ENCODE assay signal across 8 cellular contexts in genomic region chr1:228108055-228108690, GRCh38. TPM values are rescaled to one million over a fixed set of nuclear protein-coding genes. Genes with fewer than 3 reads are reported as not detected.
DNase-seq lines count a peak whose midpoint lies in the region; FAIRE-seq and TF ChIP-seq lines count a peak whose summit lies in the region.

No MANE protein-coding gene starts in this region.

- POLR2A ChIA-PET in PC-9 (lab: Charles Lee; ENCODE audit: unreplicated experiment): no interaction called here

- TF ChIP-seq CTCF in DOHH2 (IDR thresholded peaks at IDR 0.05; ENCODE audit: low read depth, low read length, poor library complexity, severe bottlenecking) (no peak), PC-9 (conservative IDR thresholded peaks at IDR 0.05) (no peak), epithelial cell of proximal tubule (conservative IDR thresholded peaks at IDR 0.05; ENCODE audit: low read depth, low read length) (no peak), progenitor cell of endocrine pancreas (IDR thresholded peaks at IDR 0.05; ENCODE audit: unreplicated experiment) (no peak)

- no peak for FAIRE-seq in GM12891 (lab: Jason Lieb, UNC)

- H3K27me3 ChIP-seq in DOHH2 (ENCODE audit: control insufficient read depth, low read length): no peaks in the 10 kb centered on the region
- H3K27me3 ChIP-seq in PC-9 (ENCODE audit: insufficient read depth, low read depth): no peaks in the 10 kb centered on the region

- no peaks in the 10 kb centered on the region for H3K27me3 Mint-ChIP-seq in progenitor cell of endocrine pancreas

- CTCF ChIA-PET in PC-9 (lab: Charles Lee): no interaction called here

- H4K20me1 ChIP-seq in DOHH2 (ENCODE audit: control insufficient read depth, insufficient read depth, low read depth, low read length) (no peaks in the 10 kb centered on the region), PC-9 (ENCODE audit: insufficient read depth) (no peaks in the 10 kb centered on the region)

- H3F3A ChIP-seq in DOHH2 (ENCODE audit: control insufficient read depth, insufficient read depth) (peaks cover 5% of the 10 kb centered on the region; the same call in 1 of the 2 replicates), PC-9 (ENCODE audit: insufficient read depth, low read depth) (peaks cover 9% of the 10 kb centered on the region; the same call in 1 of the 2 replicates)

- H3K4me3 ChIP-seq in DOHH2 (ENCODE audit: low read length) (peak overlapping the region; percentile 96), PC-9 (peak overlapping the region; percentile 97), epithelial cell of proximal tubule (ENCODE audit: low read depth, low read length) (peak overlapping the region; percentile 100)

- H3K9me2 ChIP-seq in DOHH2 (replicated peaks; ENCODE audit: control insufficient read depth, low read length) (no peaks in the 10 kb centered on the region), PC-9 (ENCODE audit: insufficient read depth) (no peaks in the 10 kb centered on the region)

- no peaks in the 10 kb centered on the region for H3K9me3 Mint-ChIP-seq in progenitor cell of endocrine pancreas (ENCODE audit: low read depth)

- peaks cover 12% of the 10 kb centered on the region for H3K4me1 Mint-ChIP-seq in progenitor cell of endocrine pancreas (ENCODE audit: low read depth)

- intact Hi-C loops in PC-9 (cut with micrococcal nuclease; ENCODE audit: unreplicated experiment): no loop called here

- DNase-seq in PC-9 (no peak), epithelial cell of proximal tubule (ENCODE audit: low read depth) (no peak), progenitor cell of endocrine pancreas (ENCODE audit: low spot score, unreplicated experiment) (no peak), HT-29 (ENCODE audit: low spot score) (no peak), COLO829 (ENCODE audit: low spot score) (no peak), GM12891 (ENCODE audit: insufficient read length, low spot score) (no peak), NCI-H82 treated with DMSO at 0.1 percent for 48 hours (lab: John Stamatoyannopoulos, UW; ENCODE audit: unreplicated experiment) (no peak)

- BruUV-seq in PC-9 (replicated peaks; lab: Mats Ljungman, UMichigan): no TSS peak

- H2AFZ ChIP-seq in PC-9: peak overlapping the region; percentile 96; the same call in 1 of the 2 replicates

- H3K4me2 ChIP-seq in DOHH2 (ENCODE audit: low read length) (peak overlapping the region; percentile 85), PC-9 (peak overlapping the region; percentile 99)

- H3K4me3 Mint-ChIP-seq in progenitor cell of endocrine pancreas (ENCODE audit: low read depth): peak overlapping the region; percentile 93

- peak overlapping the region; percentile 98 for H3K27ac Mint-ChIP-seq in progenitor cell of endocrine pancreas

- no peak for TF ChIP-seq POLR2A in GM12891 (IDR thresholded peaks at IDR 0.05; ENCODE audit: low read depth, low read length)

- H3K9me3 ChIP-seq in DOHH2 (ENCODE audit: control insufficient read depth, insufficient read depth, low read length) (no peaks in the 10 kb centered on the region), PC-9 (ENCODE audit: insufficient read depth, low read depth) (no peaks in the 10 kb centered on the region)

- H3K36me3 ChIP-seq in DOHH2 (ENCODE audit: control insufficient read depth, low read length) (peaks cover 23% of the 10 kb centered on the region), PC-9 (ENCODE audit: low read depth) (0 out of 2 replicates have a peak, but pooled peaks cover 4% of the 10 kb centered on the region)

- peaks cover 3% of the 10 kb centered on the region for H3K36me3 Mint-ChIP-seq in progenitor cell of endocrine pancreas (ENCODE audit: insufficient read depth)

- H3K79me2 ChIP-seq in DOHH2 (ENCODE audit: control insufficient read depth, low read length) (peaks cover 26% of the 10 kb centered on the region), PC-9 (ENCODE audit: low read depth) (peaks cover 14% of the 10 kb centered on the region)

- H3K4me1 ChIP-seq in DOHH2 (ENCODE audit: control insufficient read depth, low read length) (peaks cover 30% of the 10 kb centered on the region), PC-9 (replicated peaks; ENCODE audit: insufficient read depth) (peaks cover 11% of the 10 kb centered on the region)

- H3K27ac ChIP-seq in DOHH2 (ENCODE audit: low read depth, low read length) (no peak overlapping the region), PC-9 (no peak overlapping the region)

TF ChIP-seq in GM12891, 5 proteins besides CTCF, POLR2A, EP300 and RAD21:
- TF ChIP-seq POU2F2 (IDR thresholded peaks at IDR 0.05; ENCODE audit: low read depth, low read length) (no peak), POLR2AphosphoS5 (IDR thresholded peaks at IDR 0.05; ENCODE audit: low read depth, low read length) (no peak)

RNA-seq across cellular contexts. Expression of gene MRPL55, which starts 0.9 kb away (rescaled TPM):
- total RNA-seq in PC-9 (2021) (81.0 and 84.4 TPM in 2 replicates), epithelial cell of proximal tubule (130 and 142 TPM in 2 replicates), progenitor cell of endocrine pancreas (50.3 and 52.3 TPM in 2 replicates)
- 158 and 201 TPM in 2 replicates for total RNA-seq in HT-29 (2014; rRNA removed; shearing (Covaris generic))
- polyA plus RNA-seq in GM12891 (2012; ENCODE audit: low read depth, missing spikeins): 46.6 TPM

RNA-seq across cellular contexts. Expression of gene C1orf35, which starts 5.0 kb away (rescaled TPM):
- total RNA-seq in PC-9 (2021): 26.4 and 37.6 TPM in 2 replicates
- 23.8 and 27.6 TPM in 2 replicates for total RNA-seq in epithelial cell of proximal tubule
- 20.2 and 22.4 TPM in 2 replicates for total RNA-seq in progenitor cell of endocrine pancreas
- total RNA-seq in HT-29 (2014; rRNA removed; shearing (Covaris generic)): 30.3 and 38.4 TPM in 2 replicates
- 12.0 TPM for polyA plus RNA-seq in GM12891 (2012; ENCODE audit: low read depth, missing spikeins)

RNA-seq across cellular contexts. Expression of gene ARF1, which starts 25.7 kb away (rescaled TPM):
- total RNA-seq in PC-9 (2021): 431 and 595 TPM in 2 replicates
- 303 and 476 TPM in 2 replicates for total RNA-seq in epithelial cell of proximal tubule
- total RNA-seq in progenitor cell of endocrine pancreas: 259 and 267 TPM in 2 replicates
- total RNA-seq in HT-29 (2014; rRNA removed; shearing (Covaris generic)): 387 and 400 TPM in 2 replicates
- 202 TPM for polyA plus RNA-seq in GM12891 (2012; ENCODE audit: low read depth, missing spikeins)

RNA-seq across cellular contexts. Expression of gene GUK1, which starts 31.9 kb away (rescaled TPM):
- total RNA-seq in PC-9 (2021) (239 and 278 TPM in 2 replicates), epithelial cell of proximal tubule (242 and 269 TPM in 2 replicates), progenitor cell of endocrine pancreas (96.3 and 101 TPM in 2 replicates)
- 608 and 613 TPM in 2 replicates for total RNA-seq in HT-29 (2014; rRNA removed; shearing (Covaris generic))
- 202 TPM for polyA plus RNA-seq in GM12891 (2012; ENCODE audit: low read depth, missing spikeins)

RNA-seq across cellular contexts. Expression of gene GJC2, which starts 41.6 kb away (rescaled TPM):
- 2.1 and 3.4 TPM in 2 replicates for total RNA-seq in PC-9 (2021)
- 0.14 and 0.69 TPM in 2 replicates for total RNA-seq in epithelial cell of proximal tubule
- 1.7 and 2.1 TPM in 2 replicates for total RNA-seq in progenitor cell of endocrine pancreas
- total RNA-seq in HT-29 (2014; rRNA removed; shearing (Covaris generic)): 45.3 and 48.4 TPM in 2 replicates
- polyA plus RNA-seq in GM12891 (2012; ENCODE audit: low read depth, missing spikeins): 0.15 TPM
